18 cellular contexts compared by ENCODE assay signal in the genomic region with DNA sequence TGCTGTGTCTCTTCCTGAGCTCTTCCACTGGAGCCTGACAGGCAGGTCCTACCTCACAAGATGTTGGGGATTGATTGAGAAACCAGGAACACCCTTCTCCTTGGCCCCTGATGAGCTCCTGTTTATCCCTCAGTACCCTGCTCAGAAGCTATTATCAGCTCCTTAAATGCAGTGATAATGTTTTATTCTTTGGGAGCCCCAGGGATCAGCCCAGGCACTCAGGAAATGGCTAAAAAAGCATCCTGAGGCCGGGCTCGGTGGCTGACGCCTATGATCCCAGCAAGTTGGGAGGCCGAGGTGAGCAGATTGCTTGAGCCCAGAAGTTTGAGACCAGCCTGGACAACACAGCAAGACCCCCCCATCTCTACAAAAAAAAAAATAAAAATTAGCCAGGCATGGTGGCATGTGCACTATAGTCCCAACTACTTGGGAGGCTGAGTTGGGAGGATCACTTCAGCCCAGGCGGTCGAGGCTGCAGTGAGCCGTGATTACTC. TPM values are rescaled to one million over a fixed set of nuclear protein-coding genes. Genes with fewer than 3 reads are reported as not detected.
DNase-seq lines count a peak whose midpoint lies in the region; ATAC-seq and TF ChIP-seq lines count a peak whose summit lies in the region.
"Had no signal": no experiment of that assay in that cellular context is flagged by ENCODE, and none has a peak within 500 bp of the region (broad histone marks: within the 10 kb centered on the region; RNA-seq: fewer than 3 reads in every experiment).

No MANE protein-coding gene starts in this region.

- BruUV-seq in HCT116 (replicated peaks; lab: Mats Ljungman, UMichigan) = no TSS peak

- peaks cover 0 to 18% (median 4%) of the 10 kb centered on the region in 11 experiments; a peak in 10 of 22 replicates for H4K20me1 ChIP-seq in BLaER1 treated with 17β-estradiol and CSF1 and Interleukin-3, amounts not matched to agents 10 nM and 100 nM
- H4K20me1 ChIP-seq in HCT116 (ENCODE audit: insufficient read depth) = no peaks in the 10 kb centered on the region

- peaks cover 5 to 38% (median 28%) of the 10 kb centered on the region in 11 experiments; a peak in 21 of 22 replicates for H3K27me3 ChIP-seq in BLaER1 treated with 17β-estradiol and CSF1 and Interleukin-3, amounts not matched to agents 10 nM and 100 nM
- H3K27me3 ChIP-seq in HCT116 (ENCODE audit: insufficient read depth, low read length) = no peaks in the 10 kb centered on the region
- no peaks in the 10 kb centered on the region for H3K27me3 ChIP-seq in ascending aorta
- H3K27me3 ChIP-seq: adrenal gland had no signal

- DNase-seq in HCT116 (ENCODE audit: low read depth, low spot score) = no peak
- peak; percentile 3 to 15 for DNase-seq in ascending aorta (ENCODE audit: low spot score in 2 of 2)
- DNase-seq in kidney tubule cell (ENCODE audit: low spot score) = no peak
- DNase-seq in SKM-1 treated with dmso at 0.1 percent for 144 hours (lab: John Stamatoyannopoulos, UW; ENCODE audit: unreplicated experiment) = no peak
- DNase-seq: activated CD4-positive, alpha-beta T cell treated with anti-CD3 and anti-CD28 coated beads, Interleukin-2, amount 50 U/mL, for 4 hours; caudate nucleus; DMS 273 treated with DMSO at 0.1 percent for 48 hours; NCI-H1436 treated with DMSO at 0.1 percent for 48 hours; NCI-H2227 treated with DMSO at 0.1 percent for 48 hours had no signal

- peak overlapping the region in 3 of 11 experiments; percentile 30 to 62 (median 40); a peak in 2 of 22 replicates for H3K27ac ChIP-seq in BLaER1 treated with 17β-estradiol and CSF1 and Interleukin-3, amounts not matched to agents 10 nM and 100 nM
- H3K27ac ChIP-seq in HCT116 (ENCODE audit: low read depth, low read length) (peak overlapping the region; percentile 60), ascending aorta (peak overlapping the region; percentile 76 to 88), mesodermal cell (ENCODE audit: low read depth, low read length, severe bottlenecking) (peak overlapping the region; percentile 5)
- H3K27ac ChIP-seq: adrenal gland, psoas muscle had no signal

- no peak for TF ChIP-seq RAD21 in HCT116 (IDR thresholded peaks at IDR 0.05; ENCODE audit: low read depth)

- H2AFZ ChIP-seq in HCT116 (ENCODE audit: low read depth, low read length, poor library complexity, severe bottlenecking) = no peak overlapping the region

- peaks cover 20 to 28% (median 23%) of the 10 kb centered on the region in 11 experiments for H3K9me3 ChIP-seq in BLaER1 treated with 17β-estradiol and CSF1 and Interleukin-3, amounts not matched to agents 10 nM and 100 nM (replicated peaks in 1 of 11)
- H3K9me3 ChIP-seq in HCT116 (ENCODE audit: control insufficient read depth in 1 of 2, insufficient read depth in 1 of 2, low read depth in 1 of 2, low read length in 2 of 2) = peaks cover 0 to 9% of the 10 kb centered on the region in 2 experiments; a peak in 1 of 4 replicates
- peaks cover 5 to 10% of the 10 kb centered on the region in 2 donors for H3K9me3 ChIP-seq in ascending aorta
- peaks cover 14% of the 10 kb centered on the region for H3K9me3 ChIP-seq in mesodermal cell (ENCODE audit: control insufficient read depth, low read length)
- H3K9me3 ChIP-seq: adrenal gland, psoas muscle had no signal

- H3K36me3 ChIP-seq in BLaER1 treated with 17β-estradiol and CSF1 and Interleukin-3, amounts not matched to agents 10 nM and 100 nM = peaks cover 0 to 2% (median 0%) of the 10 kb centered on the region in 11 experiments; a peak in 3 of 22 replicates
- peaks cover 0 to 6% of the 10 kb centered on the region in 2 experiments; a peak in 1 of 4 replicates for H3K36me3 ChIP-seq in HCT116 (ENCODE audit: control insufficient read depth in 1 of 2, insufficient read depth in 2 of 2, low read length in 2 of 2)
- no peaks in the 10 kb centered on the region for H3K36me3 ChIP-seq in ascending aorta
- no peaks in the 10 kb centered on the region for H3K36me3 ChIP-seq in mesodermal cell (ENCODE audit: control insufficient read depth, insufficient read depth, low read length)
- H3K36me3 ChIP-seq: adrenal gland, heart right ventricle had no signal

- RAD21 ChIA-PET in HCT116 (lab: Charles Lee; ENCODE audit: low non-redundant PET in 1 of 2, low total read pairs in 2 of 2, uncharacterized antibody in 2 of 2, unreplicated experiment in 2 of 2) = interaction anchor here in 1 of 2 experiments (0.7 to 1.4 kb wide), 3 partner anchors 41 to 239 kb away, joined by 3 to 6 read pairs (median 3); no protein-coding TSS in a partner anchor

- intact Hi-C loops in HCT116 (cut with micrococcal nuclease) = no loop called here
- intact Hi-C loops in ascending aorta (cut with DNase I) = loop anchor here (5.0 kb wide), 1 partner anchor 228 kb away; no protein-coding TSS in a partner anchor

- 96 to 100% methylated on average over 7 of the region's 7 CpGs for WGBS in mesodermal cell (ENCODE audit: insufficient coverage in 2 of 2), 2 experiments

- TF ChIP-seq CTCF in HCT116 (IDR thresholded peaks at IDR 0.05 in 2 of 3, conservative IDR thresholded peaks at IDR 0.05 in 1 of 3; ENCODE audit: borderline replicate concordance in 1 of 3, insufficient read depth in 1 of 3, low read depth in 2 of 3, low read length in 2 of 3) (no peak), ascending aorta (IDR thresholded peaks at IDR 0.05) (no peak)

- TF ChIP-seq POLR2A in HCT116 (IDR thresholded peaks at IDR 0.05; ENCODE audit: borderline replicate concordance, extremely low read depth, insufficient read depth, insufficient read length) = no peak

- CTCF ChIA-PET in HCT116 (lab: Charles Lee) = interaction anchor here (0.9 to 3.4 kb wide), 6 partner anchors 7 to 401 kb away, joined by 3 to 11 read pairs (median 6); no protein-coding TSS in a partner anchor

- no peak overlapping the region for H3K9ac ChIP-seq in BLaER1 treated with 17β-estradiol and CSF1 and Interleukin-3, amounts not matched to agents 10 nM and 100 nM
- peak overlapping the region; percentile 53 for H3K9ac ChIP-seq in HCT116 (ENCODE audit: low read length)

- H3K4me1 ChIP-seq in BLaER1 treated with 17β-estradiol and CSF1 and Interleukin-3, amounts not matched to agents 10 nM and 100 nM = peaks cover 37 to 50% (median 46%) of the 10 kb centered on the region in 10 experiments
- H3K4me1 ChIP-seq in HCT116 (ENCODE audit: control insufficient read depth in 1 of 2, insufficient read depth in 2 of 2, low read length in 2 of 2) (peaks cover 34 to 49% of the 10 kb centered on the region in 2 experiments), ascending aorta (peaks cover 6 to 19% of the 10 kb centered on the region in 2 donors), mesodermal cell (ENCODE audit: control insufficient read depth, insufficient read depth, low read length, poor library complexity, severe bottlenecking) (peaks cover 11% of the 10 kb centered on the region)

- peak overlapping the region; percentile 59 to 95 (median 73); a peak in 20 of 22 replicates for H3K4me2 ChIP-seq in BLaER1 treated with 17β-estradiol and CSF1 and Interleukin-3, amounts not matched to agents 10 nM and 100 nM
- H3K4me2 ChIP-seq in HCT116 (ENCODE audit: low read length) = peak overlapping the region; percentile 81

- H3K4me3 ChIP-seq in BLaER1 treated with 17β-estradiol and CSF1 and Interleukin-3, amounts not matched to agents 10 nM and 100 nM = no peak overlapping the region
- H3K4me3 ChIP-seq in HCT116 (replicated peaks in 1 of 2; ENCODE audit: low read depth in 1 of 2, low read length in 2 of 2) = no peak overlapping the region
- H3K4me3 ChIP-seq in ascending aorta = no peak overlapping the region
- H3K4me3 ChIP-seq in mesodermal cell (ENCODE audit: extremely low read depth, insufficient read depth, low read length, poor library complexity, severe bottlenecking) = no peak overlapping the region
- H3K4me3 ChIP-seq: adrenal gland, heart right ventricle, lung, psoas muscle had no signal

- no peaks in the 10 kb centered on the region for H3K9me2 ChIP-seq in HCT116 (ENCODE audit: insufficient read depth)

- ATAC-seq in HCT116 = no peak
- no peak for ATAC-seq in HG03039 (IDR thresholded peaks at IDR 0.05; ENCODE audit: unreplicated experiment)
- no peak for ATAC-seq in GM21723 (IDR thresholded peaks at IDR 0.05; ENCODE audit: unreplicated experiment)

- H3K79me2 ChIP-seq in HCT116 (ENCODE audit: insufficient read depth, low read length) = peaks cover under 1% of the 10 kb centered on the region; the same call in 1 of the 2 replicates

- POLR2A ChIA-PET in HCT116 (lab: Charles Lee) = interaction anchor here (1.0 to 1.3 kb wide), 4 partner anchors 23 to 58 kb away, joined by 3 to 5 read pairs (median 4); partner anchors contain the start of gene NAP1L4

TF ChIP-seq in HCT116, 20 proteins besides CTCF, POLR2A, EP300 and RAD21 (continues in another document):
- no peak for TF ChIP-seq FOSL1 (IDR thresholded peaks at IDR 0.05; ENCODE audit: low read depth)
- no peak for TF ChIP-seq TCF7L2 (IDR thresholded peaks at IDR 0.05; ENCODE audit: borderline replicate concordance, extremely low read depth, insufficient read depth, insufficient read length)
- no peak for TF ChIP-seq ZFX (IDR thresholded peaks at IDR 0.05)
- no peak for TF ChIP-seq SRF (IDR thresholded peaks at IDR 0.05; ENCODE audit: low read depth)
- TF ChIP-seq, protein P1, sequence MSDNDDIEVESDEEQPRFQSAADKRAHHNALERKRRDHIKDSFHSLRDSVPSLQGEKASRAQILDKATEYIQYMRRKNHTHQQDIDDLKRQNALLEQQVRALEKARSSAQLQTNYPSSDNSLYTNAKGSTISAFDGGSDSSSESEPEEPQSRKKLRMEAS (IDR thresholded peaks at IDR 0.05) = no peak
- no peak for TF ChIP-seq SP1 (IDR thresholded peaks at IDR 0.05; ENCODE audit: low read depth)

RNA-seq across cellular contexts. Expression of gene PHLDA2, which starts 4.9 kb away (rescaled TPM):
- total RNA-seq in HCT116 (2021; ENCODE audit: unreplicated experiment) (309 TPM), ascending aorta (not detected)
- 446 and 495 TPM in 2 replicates for polyA plus RNA-seq in HCT116 (2012)
- 66.5 TPM for polyA plus RNA-seq in mesodermal cell (2013, experiment 1 of 2)
- polyA plus RNA-seq in mesodermal cell (2013, experiment 2 of 2) = 50.0 TPM
- polyA plus RNA-seq: naive thymus-derived CD4-positive, alpha-beta T cell had no signal

RNA-seq across cellular contexts. Expression of gene CDKN1C, which starts 48.5 kb away (rescaled TPM):
- total RNA-seq in HCT116 (2021; ENCODE audit: unreplicated experiment) = 24.0 TPM
- polyA plus RNA-seq in HCT116 (2012) = 15.9 and 22.3 TPM in 2 replicates
- 18.1 TPM for total RNA-seq in ascending aorta
- 126 TPM for polyA plus RNA-seq in mesodermal cell (2013, experiment 1 of 2)
- 129 TPM for polyA plus RNA-seq in mesodermal cell (2013, experiment 2 of 2)

RNA-seq across cellular contexts. Expression of gene NAP1L4, which starts 58.0 kb away (rescaled TPM):
- total RNA-seq in HCT116 (2021; ENCODE audit: unreplicated experiment) (144 TPM), ascending aorta (54.5 TPM)
- polyA plus RNA-seq in HCT116 (2012) = 63.0 and 82.2 TPM in 2 replicates
- polyA plus RNA-seq in mesodermal cell (2013, experiment 1 of 2) = 155 TPM
- 156 TPM for polyA plus RNA-seq in mesodermal cell (2013, experiment 2 of 2)

Comparison
In these comparisons a context has a peak if more than half of its experiments do, and no peak if none do; other contexts are left out.
1. DNase-seq: peak in ascending aorta (2 of 2); none in HCT116 (single experiment), kidney tubule cell (single experiment) and SKM-1 treated with dmso at 0.1 percent for 144 hours (single experiment).
2. RNA of gene PHLDA2, which starts 4.9 kb away (total RNA-seq): 309 TPM in HCT116 (single experiment); not detected in ascending aorta (single experiment); every median in the first group is over 100 times any median in the second.